ENCODE assay signal across 14 cellular contexts in the genomic region with DNA sequence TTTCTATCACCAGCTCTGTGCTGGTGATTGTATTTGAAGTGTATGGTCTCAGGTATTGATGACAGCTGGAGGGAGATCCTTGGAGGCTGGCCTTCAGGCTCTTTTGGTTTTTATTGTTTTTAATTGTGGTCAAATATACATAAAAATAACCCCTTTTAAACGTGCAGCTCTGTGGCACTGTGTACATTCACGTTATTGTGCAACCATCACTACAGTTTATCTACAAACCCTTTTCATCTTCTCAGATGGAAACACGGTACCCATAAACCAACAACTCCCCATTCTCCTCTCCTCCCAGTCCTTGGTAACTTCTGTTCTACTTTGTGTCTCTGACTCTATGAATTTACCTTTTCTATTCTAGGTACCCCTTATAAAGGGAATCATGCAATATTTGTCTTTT.
DNase-seq lines count a peak whose midpoint lies in the region; ATAC-seq and TF ChIP-seq lines count a peak whose summit lies in the region.
"Had no signal": no experiment of that assay in that cellular context is flagged by ENCODE, and none has a peak within 500 bp of the region (broad histone marks: within the 10 kb centered on the region; RNA-seq: fewer than 3 reads in every experiment).

No MANE protein-coding gene starts in this region.

- no peak overlapping the region for H2BK120ac ChIP-seq in IMR-90 (ENCODE audit: low read depth, low read length)

- H3K56ac ChIP-seq in IMR-90 (ENCODE audit: extremely low read depth, insufficient read depth, low read length) = no peak overlapping the region

- no peaks in the 10 kb centered on the region for H4K20me1 ChIP-seq in mammary epithelial cell (ENCODE audit: insufficient read depth, low read length)
- no peaks in the 10 kb centered on the region for H4K20me1 ChIP-seq in IMR-90 (ENCODE audit: insufficient read depth, low read length)
- H4K20me1 ChIP-seq in PC-3 (ENCODE audit: low read length) = no peaks in the 10 kb centered on the region
- no peaks in the 10 kb centered on the region for H4K20me1 ChIP-seq in osteoblast (ENCODE audit: insufficient read depth, low read length)
- H4K20me1 ChIP-seq: BLaER1 treated with 17β-estradiol and CSF1 and Interleukin-3, amounts not matched to agents 10 nM and 100 nM had no signal

- no peak overlapping the region for H3K4me3 Mint-ChIP-seq in MCF 10A (ENCODE audit: unreplicated experiment)
- H3K4me3 Mint-ChIP-seq in CD4-positive, alpha-beta memory T cell = no peak overlapping the region
- H3K4me3 Mint-ChIP-seq: B cell had no signal

- no peak overlapping the region for H3K9ac ChIP-seq in mammary epithelial cell (ENCODE audit: insufficient read depth, low read length)
- H3K9ac ChIP-seq in IMR-90 (ENCODE audit: low read depth, low read length) = no peak overlapping the region
- no peak overlapping the region for H3K9ac ChIP-seq in PC-3 (ENCODE audit: low read length)
- H3K9ac ChIP-seq: BLaER1 treated with 17β-estradiol and CSF1 and Interleukin-3, amounts not matched to agents 10 nM and 100 nM had no signal

- no peaks in the 10 kb centered on the region for H3K9me2 ChIP-seq in PC-3 (replicated peaks; ENCODE audit: low read length)

- no peak overlapping the region for H3K14ac ChIP-seq in IMR-90 (replicated peaks; ENCODE audit: low read depth, low read length)

- no peaks in the 10 kb centered on the region for H3K9me1 ChIP-seq in IMR-90 (ENCODE audit: insufficient read depth, low read length)

- dilution Hi-C loops in mammary epithelial cell (cut with HindIII; ENCODE audit: low sequenced_read_pairs) (no loop called here), IMR-90 (cut with HindIII; ENCODE audit: low sequenced_read_pairs, unreplicated experiment) (no loop called here)

- WGBS in mammary epithelial cell (ENCODE audit: low coverage, missing lambda C conversion rate) = 88% methylated on average over 3 of the region's 3 CpGs
- WGBS in IMR-90 (ENCODE audit: extremely low coverage in 2 of 2, insufficient read length in 1 of 2), 2 experiments = 100% methylated on average over 2 of the region's 3 CpGs; no CpG with 5 or more reads in 1 of the 2 experiments

- no peak overlapping the region for H3K4ac ChIP-seq in IMR-90 (ENCODE audit: low read depth, low read length)

- POLR2A ChIA-PET in MCF 10A (lab: Yijun Ruan, JAX) = interaction anchor here (1.0 to 2.2 kb wide), 8 partner anchors 15 to 407 kb away, joined by 3 to 10 read pairs (median 3); no protein-coding TSS in a partner anchor
- POLR2A ChIA-PET in IMR-90 (lab: Charles Lee; ENCODE audit: unreplicated experiment) = no interaction called here
- POLR2A ChIA-PET in PC-3 (lab: Charles Lee; ENCODE audit: unreplicated experiment) = interaction anchor here (0.6 kb wide), 1 partner anchor 13 kb away, joined by 3 read pairs; no protein-coding TSS in a partner anchor
- POLR2A ChIA-PET in CD4-positive, alpha-beta memory T cell (lab: Charles Lee; ENCODE audit: partially characterized antibody) = no interaction called here

- H3K36me3 Mint-ChIP-seq in MCF 10A (ENCODE audit: insufficient read depth, unreplicated experiment) = no peaks in the 10 kb centered on the region
- no peaks in the 10 kb centered on the region for H3K36me3 Mint-ChIP-seq in CD4-positive, alpha-beta memory T cell
- H3K36me3 Mint-ChIP-seq: CD8-positive, alpha-beta memory T cell had no signal

- peaks cover 9% of the 10 kb centered on the region for H3K9me3 ChIP-seq in mammary epithelial cell (replicated peaks; ENCODE audit: insufficient read depth, low read length)
- H3K9me3 ChIP-seq in IMR-90 (ENCODE audit: control insufficient read depth, insufficient read depth, low read length) = peaks cover 7% of the 10 kb centered on the region
- H3K9me3 ChIP-seq in PC-3 (ENCODE audit: low read length) = no peaks in the 10 kb centered on the region
- H3K9me3 ChIP-seq in osteoblast (ENCODE audit: low read depth, low read length) = peaks cover 5% of the 10 kb centered on the region
- H3K9me3 ChIP-seq in CD4-positive, alpha-beta memory T cell (ENCODE audit: control insufficient read depth in 1 of 2, low read length in 2 of 2) = no peaks in the 10 kb centered on the region
- H3K9me3 ChIP-seq: Caco-2 had no signal

- H3K27me3 Mint-ChIP-seq in MCF 10A (ENCODE audit: insufficient read depth, unreplicated experiment) = no peaks in the 10 kb centered on the region
- peaks cover 2 to 9% of the 10 kb centered on the region in 2 donors for H3K27me3 Mint-ChIP-seq in CD4-positive, alpha-beta memory T cell
- H3K27me3 Mint-ChIP-seq: B cell had no signal

- H3K9me3 Mint-ChIP-seq in MCF 10A (ENCODE audit: unreplicated experiment) = no peaks in the 10 kb centered on the region
- peaks cover 0 to 10% (median 4%) of the 10 kb centered on the region in 8 donors for H3K9me3 Mint-ChIP-seq in CD4-positive, alpha-beta memory T cell

- H3K23ac ChIP-seq in IMR-90 (ENCODE audit: low read depth, low read length) = no peak overlapping the region

- H3K27ac Mint-ChIP-seq in MCF 10A (ENCODE audit: low read depth, unreplicated experiment) = no peak overlapping the region
- H3K27ac Mint-ChIP-seq in CD4-positive, alpha-beta memory T cell = no peak overlapping the region
- H3K27ac Mint-ChIP-seq: B cell had no signal

- no peaks in the 10 kb centered on the region for H3K36me3 ChIP-seq in mammary epithelial cell (ENCODE audit: insufficient read depth, low read length)
- no peaks in the 10 kb centered on the region for H3K36me3 ChIP-seq in IMR-90 (ENCODE audit: control insufficient read depth, insufficient read depth, low read length)
- H3K36me3 ChIP-seq in PC-3 (ENCODE audit: low read depth, low read length) = no peaks in the 10 kb centered on the region
- no peaks in the 10 kb centered on the region for H3K36me3 ChIP-seq in osteoblast (ENCODE audit: insufficient read depth, low read length)
- H3K36me3 ChIP-seq in CD4-positive, alpha-beta memory T cell (ENCODE audit: insufficient read depth, low read length) = no peaks in the 10 kb centered on the region
- H3K36me3 ChIP-seq: BLaER1 treated with 17β-estradiol and CSF1 and Interleukin-3, amounts not matched to agents 10 nM and 100 nM had no signal

- ATAC-seq in IMR-90 (ENCODE audit: low read depth) (no peak), PC-3 (no peak)

- no peak for TF ChIP-seq RAD21 in IMR-90 (IDR thresholded peaks at IDR 0.05; ENCODE audit: low read length)

- TF ChIP-seq POLR2A in IMR-90 (IDR thresholded peaks at IDR 0.05; ENCODE audit: low read depth, low read length) = no peak

- H3K18ac ChIP-seq in IMR-90 (ENCODE audit: low read depth, low read length) = no peak overlapping the region

- H3K27me3 ChIP-seq in mammary epithelial cell (ENCODE audit: insufficient read depth, low read length) = no peaks in the 10 kb centered on the region
- peaks cover 2% of the 10 kb centered on the region; the same call in 1 of the 2 replicates for H3K27me3 ChIP-seq in IMR-90 (ENCODE audit: control insufficient read depth, insufficient read depth, low read length)
- no peaks in the 10 kb centered on the region for H3K27me3 ChIP-seq in PC-3 (ENCODE audit: low read length)
- H3K27me3 ChIP-seq in osteoblast (ENCODE audit: insufficient read depth, low read length) = no peaks in the 10 kb centered on the region
- H3K27me3 ChIP-seq in CD4-positive, alpha-beta memory T cell (ENCODE audit: insufficient read depth, low read length) = no peaks in the 10 kb centered on the region
- H3K27me3 ChIP-seq: BLaER1 treated with 17β-estradiol and CSF1 and Interleukin-3, amounts not matched to agents 10 nM and 100 nM had no signal

- H3K79me1 ChIP-seq in IMR-90 (ENCODE audit: low read depth in 1 of 2, low read length in 2 of 2) = no peaks in the 10 kb centered on the region

- TF ChIP-seq CTCF in mammary epithelial cell (conservative IDR thresholded peaks at IDR 0.05 in 1 of 2, IDR thresholded peaks at IDR 0.05 in 1 of 2; ENCODE audit: extremely low read depth in 1 of 2, insufficient read depth in 1 of 2, low read depth in 1 of 2, low read length in 2 of 2) = no peak
- TF ChIP-seq CTCF in MCF 10A (IDR thresholded peaks at IDR 0.05; ENCODE audit: unreplicated experiment) = no peak
- no peak for TF ChIP-seq CTCF in IMR-90 (conservative IDR thresholded peaks at IDR 0.05; ENCODE audit: low read depth, low read length)
- TF ChIP-seq CTCF in PC-3 (conservative IDR thresholded peaks at IDR 0.05; ENCODE audit: low read depth, low read length) = no peak
- TF ChIP-seq CTCF in osteoblast (IDR thresholded peaks at IDR 0.05; ENCODE audit: extremely low read depth, low read depth, low read length) = no peak

- H3K4me1 Mint-ChIP-seq in MCF 10A (ENCODE audit: insufficient read depth, unreplicated experiment) = peaks cover 5% of the 10 kb centered on the region
- peaks cover 0 to 3% (median 0%) of the 10 kb centered on the region in 4 donors for H3K4me1 Mint-ChIP-seq in CD4-positive, alpha-beta memory T cell
- H3K4me1 Mint-ChIP-seq: CD8-positive, alpha-beta memory T cell had no signal

- no peaks in the 10 kb centered on the region for H3K79me2 ChIP-seq in mammary epithelial cell (ENCODE audit: insufficient read depth, low read length)
- no peaks in the 10 kb centered on the region for H3K79me2 ChIP-seq in PC-3 (ENCODE audit: low read length)
- H3K79me2 ChIP-seq in osteoblast (ENCODE audit: insufficient read depth, low read length) = no peaks in the 10 kb centered on the region

- no peak overlapping the region for H3K27ac ChIP-seq in mammary epithelial cell (ENCODE audit: insufficient read depth, low read depth, low read length)
- no peak overlapping the region for H3K27ac ChIP-seq in IMR-90 (ENCODE audit: insufficient read depth, low read length)
- H3K27ac ChIP-seq in PC-3 (ENCODE audit: low read length) = no peak overlapping the region
- H3K27ac ChIP-seq in osteoblast (ENCODE audit: low read depth, low read length) = no peak overlapping the region
- no peak overlapping the region for H3K27ac ChIP-seq in CD4-positive, alpha-beta memory T cell (ENCODE audit: low read depth, low read length)
- H3K27ac ChIP-seq: BLaER1 treated with 17β-estradiol and CSF1 and Interleukin-3, amounts not matched to agents 10 nM and 100 nM had no signal

- H3K4me1 ChIP-seq in mammary epithelial cell (ENCODE audit: insufficient read depth, low read length) = no peaks in the 10 kb centered on the region
- H3K4me1 ChIP-seq in IMR-90 (ENCODE audit: control insufficient read depth, insufficient read depth, low read length) = no peaks in the 10 kb centered on the region
- H3K4me1 ChIP-seq in PC-3 (ENCODE audit: insufficient read depth, low read length) = peaks cover 7% of the 10 kb centered on the region
- no peaks in the 10 kb centered on the region for H3K4me1 ChIP-seq in osteoblast (ENCODE audit: insufficient read depth, low read length)
- no peaks in the 10 kb centered on the region for H3K4me1 ChIP-seq in CD4-positive, alpha-beta memory T cell (ENCODE audit: insufficient read depth, low read length)
- H3K4me1 ChIP-seq: BLaER1 treated with 17β-estradiol and CSF1 and Interleukin-3, amounts not matched to agents 10 nM and 100 nM had no signal

- intact Hi-C loops in mammary epithelial cell (cut with micrococcal nuclease) = loop anchor here (1.0 to 5.0 kb wide), 6 partner anchors 77 to 610 kb away; no protein-coding TSS in a partner anchor
- intact Hi-C loops in MCF 10A (cut with micrococcal nuclease) = loop anchor here (1.0 kb wide), 3 partner anchors 77 to 254 kb away; no protein-coding TSS in a partner anchor
- intact Hi-C loops in IMR-90 (cut with micrococcal nuclease) = loop anchor here (1.0 to 10.0 kb wide), 7 partner anchors 161 to 880 kb away; no protein-coding TSS in a partner anchor
- intact Hi-C loops in PC-3 (cut with micrococcal nuclease) = loop anchor here (1.0 to 5.0 kb wide), 6 partner anchors 77 to 440 kb away; no protein-coding TSS in a partner anchor
- intact Hi-C loops in CD4-positive, alpha-beta memory T cell (cut with micrococcal nuclease) = loop anchor here (2.0 to 10.0 kb wide), 3 partner anchors 255 to 442 kb away; no protein-coding TSS in a partner anchor

- no peak overlapping the region for H2AK5ac ChIP-seq in IMR-90 (ENCODE audit: low read depth, low read length)

- H2BK20ac ChIP-seq in IMR-90 (ENCODE audit: low read depth, low read length) = no peak overlapping the region

- H3K4me2 ChIP-seq in mammary epithelial cell (ENCODE audit: insufficient read depth, low read depth, low read length) = no peak overlapping the region
- no peak overlapping the region for H3K4me2 ChIP-seq in IMR-90 (ENCODE audit: low read depth, low read length)
- no peak overlapping the region for H3K4me2 ChIP-seq in PC-3 (ENCODE audit: low read length)
- H3K4me2 ChIP-seq in osteoblast (ENCODE audit: insufficient read depth, low read length) = no peak overlapping the region
- H3K4me2 ChIP-seq: BLaER1 treated with 17β-estradiol and CSF1 and Interleukin-3, amounts not matched to agents 10 nM and 100 nM had no signal

- H2BK5ac ChIP-seq in IMR-90 (ENCODE audit: low read depth, low read length, poor library complexity, severe bottlenecking) = no peak overlapping the region

- no peak overlapping the region for H3K4me3 ChIP-seq in mammary epithelial cell (replicated peaks in 1 of 3; ENCODE audit: insufficient read depth in 1 of 3, low read depth in 2 of 3, low read length in 3 of 3)
- no peak overlapping the region for H3K4me3 ChIP-seq in IMR-90 (ENCODE audit: insufficient read depth, low read depth, low read length)
- no peak overlapping the region for H3K4me3 ChIP-seq in PC-3 (ENCODE audit: low read length)
- no peak overlapping the region for H3K4me3 ChIP-seq in osteoblast (ENCODE audit: insufficient read depth, low read length)
- H3K4me3 ChIP-seq in CD4-positive, alpha-beta memory T cell (ENCODE audit: low read length in 2 of 2) = no peak overlapping the region
- H3K4me3 ChIP-seq: BLaER1 treated with 17β-estradiol and CSF1 and Interleukin-3, amounts not matched to agents 10 nM and 100 nM had no signal

- in situ Hi-C loops in mammary epithelial cell (cut with MboI; ENCODE audit: low sequenced_read_pairs in 2 of 2) = loop anchor here (10.0 to 25.0 kb wide), 2 partner anchors 155 to 252 kb away; a partner anchor contains a TSS
- in situ Hi-C loops in IMR-90 (cut with MboI; ENCODE audit: low sequenced_read_pairs) = loop anchor here (5.0 to 25.0 kb wide), 2 partner anchors 240 to 605 kb away; no protein-coding TSS in a partner anchor

- H2AK9ac ChIP-seq in IMR-90 (replicated peaks; ENCODE audit: low read depth, low read length, poor library complexity) = no peak overlapping the region

- DNase-seq in mammary epithelial cell = no peak
- no peak for DNase-seq in MCF 10A (ENCODE audit: unreplicated experiment)
- no peak for DNase-seq in IMR-90
- DNase-seq in PC-3 = no peak
- no peak for DNase-seq in osteoblast (ENCODE audit: insufficient read length, low spot score, missing footprints)
- DNase-seq in RPMI8226 = no peak
- no peak for DNase-seq in CD4-positive, alpha-beta memory T cell
- no peak for DNase-seq in effector CD4-positive, alpha-beta T cell
- DNase-seq: 8988T, GOT3 had no signal

- CTCF ChIA-PET in mammary epithelial cell (lab: Charles Lee; ENCODE audit: low non-redundant PET) = interaction anchor here (1.1 kb wide), 1 partner anchor 239 kb away, joined by 17 read pairs; no protein-coding TSS in a partner anchor
- CTCF ChIA-PET in MCF 10A (lab: Yijun Ruan, JAX) = interaction anchor here (0.6 to 3.9 kb wide), 60 partner anchors 9 to 880 kb away, joined by 3 to 33 read pairs (median 4); a partner anchor contains a TSS
- CTCF ChIA-PET in IMR-90 (lab: Yijun Ruan, JAX) = interaction anchor here (0.7 to 1.8 kb wide), 10 partner anchors 16 to 310 kb away, joined by 3 to 12 read pairs (median 4); a partner anchor contains a TSS
- CTCF ChIA-PET in PC-3 (lab: Charles Lee) = interaction anchor here (0.6 to 1.1 kb wide), 4 partner anchors 39 to 252 kb away, joined by 3 to 6 read pairs (median 4); a partner anchor contains a TSS
- CTCF ChIA-PET in CD4-positive, alpha-beta memory T cell (lab: Charles Lee; ENCODE audit: partially characterized antibody) = interaction anchor here (0.6 to 1.9 kb wide), 13 partner anchors 9 to 1280 kb away, joined by 3 to 12 read pairs (median 4); no protein-coding TSS in a partner anchor

- no peak overlapping the region for H4K91ac ChIP-seq in IMR-90 (ENCODE audit: insufficient read depth, low read depth, low read length)

- no peak overlapping the region for H2BK15ac ChIP-seq in IMR-90 (ENCODE audit: low read depth, low read length)

- no peaks in the 10 kb centered on the region for H3F3A ChIP-seq in PC-3 (ENCODE audit: low read length, unreplicated experiment)

- no peak overlapping the region for H4K5ac ChIP-seq in IMR-90 (ENCODE audit: low read depth, low read length)

- BruUV-seq in mammary epithelial cell (replicated peaks; lab: Mats Ljungman, UMichigan) (no TSS peak), MCF 10A (replicated peaks; lab: Mats Ljungman, UMichigan) (no TSS peak), IMR-90 (replicated peaks; lab: Mats Ljungman, UMichigan) (no TSS peak), PC-3 (replicated peaks; lab: Mats Ljungman, UMichigan) (no TSS peak)

- H4K8ac ChIP-seq in IMR-90 (ENCODE audit: low read depth in 2 of 2, low read length in 2 of 2) = no peak overlapping the region

- H2AFZ ChIP-seq in mammary epithelial cell (ENCODE audit: low read depth, low read length) (peak overlapping the region; percentile 25), IMR-90 (replicated peaks; ENCODE audit: low read length, poor library complexity) (no peak overlapping the region), PC-3 (ENCODE audit: low read length) (0 out of 2 replicates have a peak overlapping the region, but pooled peaks have one; percentile 51), osteoblast (ENCODE audit: low read length) (peak overlapping the region; percentile 62)

Comparison
In these comparisons a context has a peak if more than half of its experiments do, and no peak if none do; other contexts are left out.
1. POLR2A ChIA-PET loops: an anchor here in MCF 10A (1.0 to 2.2 kb wide) and PC-3 (0.6 kb wide); none called in IMR-90 and CD4-positive, alpha-beta memory T cell.